In the genomic region with DNA sequence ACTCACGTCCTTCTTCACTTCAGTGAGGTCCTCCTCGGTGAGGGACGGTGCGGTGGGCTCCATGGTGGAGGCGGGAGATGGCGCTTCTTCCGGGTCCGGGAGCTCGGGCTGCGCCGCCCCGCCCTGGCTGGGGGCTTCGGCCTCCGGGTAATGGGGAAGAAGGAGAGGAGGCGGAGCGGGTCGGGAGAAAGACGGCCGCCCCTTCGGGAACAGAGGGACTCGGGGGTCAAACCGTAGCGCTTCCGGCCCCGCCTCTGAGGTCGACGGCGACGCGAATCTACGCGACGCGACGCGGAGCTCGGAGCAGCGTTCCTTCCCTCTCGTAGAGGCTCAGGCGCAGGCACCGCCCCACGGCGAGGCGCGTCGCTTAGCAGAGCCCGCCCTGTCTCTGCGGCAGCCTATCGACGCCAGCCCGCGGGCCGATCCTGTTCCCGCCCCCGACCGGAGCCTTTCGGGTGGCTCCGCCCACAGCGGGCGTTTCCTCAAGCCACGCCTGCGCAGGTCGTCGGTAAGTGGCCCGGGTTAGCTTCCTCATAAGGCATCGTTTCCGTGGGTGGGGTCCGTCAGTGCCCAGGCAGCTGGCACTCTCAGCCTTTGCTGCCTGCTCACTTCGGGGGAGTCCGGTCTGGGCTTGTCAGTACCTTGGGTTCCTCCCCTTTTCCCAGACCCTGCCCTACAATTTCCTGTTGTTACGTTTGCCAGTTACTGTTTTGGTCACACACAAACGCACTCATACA, we compare ENCODE assay signal across 2 cellular contexts.
A peak's percentile ranks its signal among the peaks of the same experiment; 100 is the strongest.
TF ChIP-seq lines count a peak whose summit lies in the region.

Gene BCL10 (minus strand): TSS at position 343 of the 737 bp plus-strand sequence. CDS start 280 bp downstream, at position 63.

TF ChIP-seq in IMR-90, 13 proteins besides CTCF, POLR2A, EP300 and RAD21:
- TF ChIP-seq RFX5 (IDR thresholded peaks at IDR 0.05; ENCODE audit: low read depth, low read length) (no peak), CHD1 (IDR thresholded peaks at IDR 0.05; ENCODE audit: low read depth, low read length) (no peak), MAZ (IDR thresholded peaks at IDR 0.05; ENCODE audit: borderline replicate concordance, low read depth, low read length) (peak; percentile 79), MXI1 (IDR thresholded peaks at IDR 0.05; ENCODE audit: borderline replicate concordance, low read depth, low read length) (0 out of 2 replicates have a peak, but pooled peaks have one; percentile 13), SMC3 (IDR thresholded peaks at IDR 0.05; ENCODE audit: low read depth, low read length) (0 out of 2 replicates have a peak, but pooled peaks have one; percentile 6), BHLHE40 (IDR thresholded peaks at IDR 0.05; ENCODE audit: low read depth, low read length) (no peak), FOS (IDR thresholded peaks at IDR 0.05; ENCODE audit: low read depth, low read length) (no peak), CEBPB (IDR thresholded peaks at IDR 0.05; ENCODE audit: low read depth, low read length) (no peak), MAFK (IDR thresholded peaks at IDR 0.05; ENCODE audit: low read depth, low read length) (no peak), NFE2L2 (IDR thresholded peaks at IDR 0.05; ENCODE audit: low read depth, low read length) (no peak), RCOR1 (IDR thresholded peaks at IDR 0.05; ENCODE audit: insufficient replicate concordance, low read length) (no peak)
- TF ChIP-seq, protein P1, sequence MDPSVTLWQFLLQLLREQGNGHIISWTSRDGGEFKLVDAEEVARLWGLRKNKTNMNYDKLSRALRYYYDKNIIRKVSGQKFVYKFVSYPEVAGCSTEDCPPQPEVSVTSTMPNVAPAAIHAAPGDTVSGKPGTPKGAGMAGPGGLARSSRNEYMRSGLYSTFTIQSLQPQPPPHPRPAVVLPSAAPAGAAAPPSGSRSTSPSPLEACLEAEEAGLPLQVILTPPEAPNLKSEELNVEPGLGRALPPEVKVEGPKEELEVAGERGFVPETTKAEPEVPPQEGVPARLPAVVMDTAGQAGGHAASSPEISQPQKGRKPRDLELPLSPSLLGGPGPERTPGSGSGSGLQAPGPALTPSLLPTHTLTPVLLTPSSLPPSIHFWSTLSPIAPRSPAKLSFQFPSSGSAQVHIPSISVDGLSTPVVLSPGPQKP (IDR thresholded peaks at IDR 0.05; ENCODE audit: borderline replicate concordance, low read depth, low read length), result no peak
- TF ChIP-seq, protein P2, sequence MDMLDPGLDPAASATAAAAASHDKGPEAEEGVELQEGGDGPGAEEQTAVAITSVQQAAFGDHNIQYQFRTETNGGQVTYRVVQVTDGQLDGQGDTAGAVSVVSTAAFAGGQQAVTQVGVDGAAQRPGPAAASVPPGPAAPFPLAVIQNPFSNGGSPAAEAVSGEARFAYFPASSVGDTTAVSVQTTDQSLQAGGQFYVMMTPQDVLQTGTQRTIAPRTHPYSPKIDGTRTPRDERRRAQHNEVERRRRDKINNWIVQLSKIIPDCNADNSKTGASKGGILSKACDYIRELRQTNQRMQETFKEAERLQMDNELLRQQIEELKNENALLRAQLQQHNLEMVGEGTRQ (IDR thresholded peaks at IDR 0.05; ENCODE audit: low read depth, low read length), result 0 out of 2 replicates have a peak, but pooled peaks have one; percentile 0

TF ChIP-seq in endothelial cell of umbilical vein, 7 proteins besides CTCF, POLR2A, EP300 and RAD21:
- TF ChIP-seq POLR2AphosphoS5 (IDR thresholded peaks at IDR 0.05; ENCODE audit: insufficient read depth, low read depth, low read length), result peak; percentile 80
- no peak for TF ChIP-seq FOS (IDR thresholded peaks at IDR 0.05; ENCODE audit: borderline replicate concordance, insufficient read depth, low read length)
- no peak for TF ChIP-seq EZH2 (IDR thresholded peaks at IDR 0.05; ENCODE audit: borderline replicate concordance, low read depth, low read length, severe bottlenecking)
- TF ChIP-seq, protein P3, sequence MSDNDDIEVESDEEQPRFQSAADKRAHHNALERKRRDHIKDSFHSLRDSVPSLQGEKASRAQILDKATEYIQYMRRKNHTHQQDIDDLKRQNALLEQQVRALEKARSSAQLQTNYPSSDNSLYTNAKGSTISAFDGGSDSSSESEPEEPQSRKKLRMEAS (IDR thresholded peaks at IDR 0.05; ENCODE audit: insufficient read depth, insufficient read length), result peak; percentile 2
